Comparison of ENCODE assay signal across 28 cellular contexts in the genomic region with DNA sequence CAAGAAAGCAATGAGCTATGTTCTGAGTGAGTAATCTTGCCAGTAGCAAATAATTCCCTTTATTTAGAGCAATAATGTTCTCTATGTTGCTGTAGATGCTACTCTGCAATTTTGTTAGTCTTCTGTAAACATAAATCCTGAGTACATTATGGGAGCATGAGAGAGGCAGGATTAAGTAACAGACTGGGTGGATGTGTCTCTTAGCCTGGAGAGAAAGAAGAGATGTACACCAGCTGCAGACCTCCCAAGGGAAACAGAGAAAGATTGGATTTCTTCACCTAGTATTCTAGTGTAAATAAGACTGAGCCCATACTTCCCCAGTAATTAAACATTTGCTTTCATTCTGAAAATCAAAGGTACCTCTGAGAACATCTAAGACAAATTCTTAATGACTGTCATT.
"Had no signal": no experiment of that assay in that cellular context is flagged by ENCODE, and none has a peak within 500 bp of the region (broad histone marks: within the 10 kb centered on the region; RNA-seq: fewer than 3 reads in every experiment).

No MANE protein-coding gene starts in this region.

- H3K27me3 Mint-ChIP-seq: activated B cell treated with CpG ODN at 0.5 μM for 24 hours; dendritic cell treated with granulocyte-macrophage colony-stimulating factor and Interleukin-4, amounts not matched to agents 40 ng/mL and 50 ng/mL, for 4 days; memory B cell; naive thymus-derived CD8-positive, alpha-beta T cell; stimulated activated memory B cell treated with anti-CD40 and anti-IgM and Interleukin-4, amounts not matched to agents 10 μg/mL and 1 μg/mL and 100 μg/mL, for 72 hours; stimulated activated naive CD8-positive, alpha-beta T cell treated with anti-CD3 and anti-CD28 coated beads, Interleukin-15, amount 100 ng/mL, for 72 hours had no signal

- H3K36me3 ChIP-seq: breast epithelium, esophagus muscularis mucosa, pancreas, prostate gland, sigmoid colon, upper lobe of left lung, vagina had no signal

- H3K36me3 Mint-ChIP-seq: activated naive CD4-positive, alpha-beta T cell treated with anti-CD3 and anti-CD28 coated beads, Interleukin-2, amount 50 U/mL, for 72 hours; memory B cell; naive thymus-derived CD8-positive, alpha-beta T cell; stimulated activated memory B cell treated with anti-CD40 and anti-IgM and Interleukin-4, amounts not matched to agents 10 μg/mL and 1 μg/mL and 100 μg/mL, for 72 hours had no signal

- H3K4me3 Mint-ChIP-seq: activated B cell treated with CpG ODN at 0.5 μM for 24 hours; activated T-cell treated with anti-CD3 and anti-CD28 coated beads, Interleukin-2, amount 50 U/mL, for 72 hours; dendritic cell treated with granulocyte-macrophage colony-stimulating factor and Interleukin-4, amounts not matched to agents 40 ng/mL and 50 ng/mL, for 4 days; memory B cell; naive thymus-derived CD8-positive, alpha-beta T cell; neural crest cell; stimulated activated memory B cell treated with anti-CD40 and anti-IgM and Interleukin-4, amounts not matched to agents 10 μg/mL and 1 μg/mL and 100 μg/mL, for 72 hours; stimulated activated naive CD8-positive, alpha-beta T cell treated with anti-CD3 and anti-CD28 coated beads, Interleukin-15, amount 100 ng/mL, for 72 hours; T-helper 2 cell treated with Interferon-gamma antibody and Interleukin-4, amounts not matched to agents 5 μg/mL and 100 μg/mL, for 36 hours had no signal

- H3K4me1 Mint-ChIP-seq: activated B cell treated with CpG ODN at 0.5 μM for 24 hours; memory B cell; naive thymus-derived CD8-positive, alpha-beta T cell; neural crest cell; stimulated activated naive CD8-positive, alpha-beta T cell treated with anti-CD3 and anti-CD28 coated beads, Interleukin-15, amount 100 ng/mL, for 72 hours had no signal

- H3K27ac Mint-ChIP-seq: activated B cell treated with CpG ODN at 0.5 μM for 24 hours; activated naive CD4-positive, alpha-beta T cell treated with anti-CD3 and anti-CD28 coated beads, Interleukin-2, amount 50 U/mL, for 72 hours; activated T-cell treated with anti-CD3 and anti-CD28 coated beads, Interleukin-2, amount 50 U/mL, for 72 hours; dendritic cell treated with granulocyte-macrophage colony-stimulating factor and Interleukin-4, amounts not matched to agents 40 ng/mL and 50 ng/mL, for 4 days; memory B cell; naive thymus-derived CD8-positive, alpha-beta T cell; stimulated activated memory B cell treated with anti-CD40 and anti-IgM and Interleukin-4, amounts not matched to agents 10 μg/mL and 1 μg/mL and 100 μg/mL, for 72 hours; stimulated activated naive CD8-positive, alpha-beta T cell treated with anti-CD3 and anti-CD28 coated beads, Interleukin-15, amount 100 ng/mL, for 72 hours; T-helper 2 cell treated with Interferon-gamma antibody and Interleukin-4, amounts not matched to agents 5 μg/mL and 100 μg/mL, for 36 hours had no signal

- H3K27me3 ChIP-seq: breast epithelium, esophagus muscularis mucosa, foreskin keratinocyte, pancreas, sigmoid colon, upper lobe of left lung, vagina had no signal

- DNase-seq: activated B cell treated with CpG ODN at 0.5 μM for 24 hours; activated CD4-positive, alpha-beta T cell treated with anti-CD3 and anti-CD28 coated beads, Interleukin-2, amount 50 U/mL, for 4 hours; activated naive CD4-positive, alpha-beta T cell; activated T-cell treated with anti-CD3 and anti-CD28 coated beads for 4 hours; activated T-cell treated with anti-CD3 and anti-CD28 coated beads, Interleukin-2, amount 50 U/mL, for 72 hours; central memory CD4-positive, alpha-beta T cell; foreskin keratinocyte; naive thymus-derived CD8-positive, alpha-beta T cell; nucleus accumbens; pancreas; sigmoid colon; small intestine; stimulated activated CD4-positive, alpha-beta T cell treated with anti-CD3 and anti-CD28 coated beads, Interleukin-1b, Interleukin-23, amount 100 ng/mL, for 48 hours; stimulated activated CD4-positive, alpha-beta T cell treated with anti-CD3 and anti-CD28 coated beads, Interleukin-4, amount 100 ng/mL, for 4 hours; stimulated activated CD8-positive, alpha-beta memory T cell treated with anti-CD3 and anti-CD28 coated beads, Interleukin-4, amount 100 ng/mL, for 48 hours; stimulated activated naive CD8-positive, alpha-beta T cell treated with anti-CD3 and anti-CD28 coated beads, Interleukin-15, amount 100 ng/mL, for 72 hours; substantia nigra; upper lobe of left lung had no signal

- H3K4me3 ChIP-seq: breast epithelium, esophagus muscularis mucosa, pancreas, prostate gland, sigmoid colon, upper lobe of left lung, vagina had no signal

- H3K9me3 Mint-ChIP-seq: activated B cell treated with CpG ODN at 0.5 μM for 24 hours, neural crest cell had no signal

- H3K27ac ChIP-seq: breast epithelium, esophagus muscularis mucosa, foreskin keratinocyte, pancreas, prostate gland, sigmoid colon, upper lobe of left lung, vagina had no signal

- H3K4me1 ChIP-seq: breast epithelium, esophagus muscularis mucosa, foreskin keratinocyte, pancreas, prostate gland, sigmoid colon, upper lobe of left lung, vagina had no signal

- H3K9me3 ChIP-seq: breast epithelium, esophagus muscularis mucosa, pancreas, prostate gland, upper lobe of left lung, vagina had no signal
